ENCODE assay signal across 9 cellular contexts in the genomic region with DNA sequence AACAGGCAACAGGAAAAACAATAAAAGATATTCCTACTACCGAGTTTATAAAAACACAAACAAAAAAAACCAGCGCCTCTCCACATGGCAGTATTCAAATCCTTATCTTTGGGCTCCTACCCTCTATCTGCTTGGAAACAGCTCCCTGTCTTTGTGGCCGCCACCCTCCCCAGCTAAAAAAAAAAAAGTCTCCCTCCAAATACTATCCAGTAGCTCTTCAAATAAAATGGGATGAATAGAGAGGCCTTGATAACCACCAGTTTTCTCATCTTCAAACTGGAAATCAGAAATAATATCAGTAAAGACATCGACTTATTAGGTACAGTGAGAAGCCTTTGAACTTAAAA.
A peak's percentile ranks its signal among the peaks of the same experiment; 100 is the strongest.
DNase-seq lines count a peak whose midpoint lies in the region; ATAC-seq and TF ChIP-seq lines count a peak whose summit lies in the region.
"Had no signal": no experiment of that assay in that cellular context is flagged by ENCODE, and none has a peak within 500 bp of the region (broad histone marks: within the 10 kb centered on the region; RNA-seq: fewer than 3 reads in every experiment).

No MANE protein-coding gene starts in this region.

- H3K9me3 Mint-ChIP-seq in stimulated activated effector memory CD8-positive, alpha-beta T cell treated with anti-CD3 and anti-CD28 coated beads, Interleukin-12 subunit alpha, Interleukin-12 subunit beta, amount 100 ng/mL, for 72 hours, result no peaks in the 10 kb centered on the region
- H3K9me3 Mint-ChIP-seq in activated CD8-positive, alpha-beta T cell treated with anti-CD3 and anti-CD28 coated beads, Interleukin-2, amount 10 ng/mL, durations not matched to agents 7 days and 5 days (ENCODE audit: insufficient read depth), result no peaks in the 10 kb centered on the region

- peak overlapping the region; percentile 76 for H3K9ac ChIP-seq in BLaER1
- no peak overlapping the region for H3K9ac ChIP-seq in parathyroid adenoma

- peaks cover 31% of the 10 kb centered on the region for H3K27me3 Mint-ChIP-seq in activated CD8-positive, alpha-beta T cell treated with anti-CD3 and anti-CD28 coated beads, Interleukin-2, amount 10 ng/mL, durations not matched to agents 7 days and 5 days (ENCODE audit: low read depth)

- no peak overlapping the region for H3K4me3 Mint-ChIP-seq in stimulated activated effector memory CD8-positive, alpha-beta T cell treated with anti-CD3 and anti-CD28 coated beads, Interleukin-12 subunit alpha, Interleukin-12 subunit beta, amount 100 ng/mL, for 72 hours
- H3K4me3 Mint-ChIP-seq in activated CD8-positive, alpha-beta T cell treated with anti-CD3 and anti-CD28 coated beads, Interleukin-2, amount 10 ng/mL, durations not matched to agents 7 days and 5 days, result no peak overlapping the region

- no peaks in the 10 kb centered on the region for H3K36me3 Mint-ChIP-seq in stimulated activated effector memory CD8-positive, alpha-beta T cell treated with anti-CD3 and anti-CD28 coated beads, Interleukin-12 subunit alpha, Interleukin-12 subunit beta, amount 100 ng/mL, for 72 hours
- H3K36me3 Mint-ChIP-seq in activated CD8-positive, alpha-beta T cell treated with anti-CD3 and anti-CD28 coated beads, Interleukin-2, amount 10 ng/mL, durations not matched to agents 7 days and 5 days (ENCODE audit: low read depth), result no peaks in the 10 kb centered on the region

- no peak for ATAC-seq in HG02884 (IDR thresholded peaks at IDR 0.05; ENCODE audit: unreplicated experiment)
- no peak for ATAC-seq in stimulated activated effector memory CD8-positive, alpha-beta T cell treated with anti-CD3 and anti-CD28 coated beads, Interleukin-12 subunit alpha, Interleukin-12 subunit beta, amount 100 ng/mL, for 72 hours
- ATAC-seq in activated CD8-positive, alpha-beta T cell treated with anti-CD3 and anti-CD28 coated beads, Interleukin-2, amount 10 ng/mL, durations not matched to agents 7 days and 5 days, result no peak

- no peaks in the 10 kb centered on the region for H4K20me1 ChIP-seq in BLaER1

- H3K4me1 Mint-ChIP-seq in stimulated activated effector memory CD8-positive, alpha-beta T cell treated with anti-CD3 and anti-CD28 coated beads, Interleukin-12 subunit alpha, Interleukin-12 subunit beta, amount 100 ng/mL, for 72 hours, result peaks cover 14% of the 10 kb centered on the region
- peaks cover 5% of the 10 kb centered on the region for H3K4me1 Mint-ChIP-seq in activated CD8-positive, alpha-beta T cell treated with anti-CD3 and anti-CD28 coated beads, Interleukin-2, amount 10 ng/mL, durations not matched to agents 7 days and 5 days (ENCODE audit: low read depth)

- 61 to 75% methylated on average over 4 of the region's 4 CpGs for WGBS in esophagus squamous epithelium, 2 donors

- H3K4me2 ChIP-seq in BLaER1 (peak overlapping the region; percentile 86), parathyroid adenoma (ENCODE audit: low read length) (peak overlapping the region; percentile 68)

- no peaks in the 10 kb centered on the region for H3K27me3 ChIP-seq in BLaER1
- no peaks in the 10 kb centered on the region for H3K27me3 ChIP-seq in Peyer's patch
- no peaks in the 10 kb centered on the region for H3K27me3 ChIP-seq in esophagus squamous epithelium
- H3K27me3 ChIP-seq in parathyroid adenoma (ENCODE audit: control insufficient read depth, insufficient read depth, low read length), result no peaks in the 10 kb centered on the region

- TF ChIP-seq POLR2A in Peyer's patch (IDR thresholded peaks at IDR 0.05) (no peak), esophagus squamous epithelium (IDR thresholded peaks at IDR 0.05) (no peak)

- POLR2A ChIA-PET in activated CD8-positive, alpha-beta T cell treated with anti-CD3 and anti-CD28 coated beads, Interleukin-2, amount 10 ng/mL, durations not matched to agents 7 days and 5 days (lab: Charles Lee), result no interaction called here

- no peak overlapping the region for H3K4me3 ChIP-seq in BLaER1
- H3K4me3 ChIP-seq in Peyer's patch, result no peak overlapping the region
- H3K4me3 ChIP-seq in esophagus squamous epithelium, result no peak overlapping the region
- no peak overlapping the region for H3K4me3 ChIP-seq in parathyroid adenoma (ENCODE audit: low read depth, low read length)

- H3K27ac ChIP-seq in BLaER1 (peak overlapping the region; percentile 86), Peyer's patch (peak overlapping the region; percentile 71 to 90 (median 76)), esophagus squamous epithelium (peak overlapping the region; percentile 75 to 95 (median 94)), parathyroid adenoma (peak overlapping the region; percentile 97)

- TF ChIP-seq CTCF in Peyer's patch (IDR thresholded peaks at IDR 0.05) (no peak), esophagus squamous epithelium (IDR thresholded peaks at IDR 0.05) (no peak), parathyroid adenoma (IDR thresholded peaks at IDR 0.05) (no peak)

- DNase-seq in Peyer's patch, result no peak
- no peak for DNase-seq in esophagus squamous epithelium (lab: John Stamatoyannopoulos, UW)
- DNase-seq in islet precursor cell, result no peak
- DNase-seq in stimulated activated effector memory CD8-positive, alpha-beta T cell treated with anti-CD3 and anti-CD28 coated beads, Interleukin-12 subunit alpha, Interleukin-12 subunit beta, amount 100 ng/mL, for 72 hours (ENCODE audit: low spot score in 2 of 2), result no peak
- no peak for DNase-seq in activated CD8-positive, alpha-beta T cell treated with anti-CD3 and anti-CD28 coated beads, Interleukin-2, amount 10 ng/mL, durations not matched to agents 7 days and 5 days
- DNase-seq: COR-L47 had no signal

- CTCF ChIA-PET in activated CD8-positive, alpha-beta T cell treated with anti-CD3 and anti-CD28 coated beads, Interleukin-2, amount 10 ng/mL, durations not matched to agents 7 days and 5 days (lab: Charles Lee), result no interaction called here

- H3K27ac Mint-ChIP-seq in stimulated activated effector memory CD8-positive, alpha-beta T cell treated with anti-CD3 and anti-CD28 coated beads, Interleukin-12 subunit alpha, Interleukin-12 subunit beta, amount 100 ng/mL, for 72 hours, result no peak overlapping the region
- H3K27ac Mint-ChIP-seq in activated CD8-positive, alpha-beta T cell treated with anti-CD3 and anti-CD28 coated beads, Interleukin-2, amount 10 ng/mL, durations not matched to agents 7 days and 5 days, result no peak overlapping the region

- H3K9me3 ChIP-seq in BLaER1 (no peaks in the 10 kb centered on the region), Peyer's patch (no peaks in the 10 kb centered on the region), esophagus squamous epithelium (no peaks in the 10 kb centered on the region), parathyroid adenoma (ENCODE audit: control insufficient read depth, low read length) (no peaks in the 10 kb centered on the region)

- peak overlapping the region; percentile 99 for H2AFZ ChIP-seq in parathyroid adenoma

- H3K79me2 ChIP-seq in parathyroid adenoma, result no peaks in the 10 kb centered on the region

- intact Hi-C loops in esophagus squamous epithelium (cut with DNase I), result no loop called here

- H3K36me3 ChIP-seq in BLaER1 (no peaks in the 10 kb centered on the region), Peyer's patch (no peaks in the 10 kb centered on the region), esophagus squamous epithelium (no peaks in the 10 kb centered on the region), parathyroid adenoma (ENCODE audit: control insufficient read depth, insufficient read depth, low read length) (no peaks in the 10 kb centered on the region)

- peaks cover 78% of the 10 kb centered on the region for H3K4me1 ChIP-seq in BLaER1
- peaks cover 0 to 36% (median 0%) of the 10 kb centered on the region in 4 donors for H3K4me1 ChIP-seq in Peyer's patch
- peaks cover 25 to 87% (median 39%) of the 10 kb centered on the region in 3 donors for H3K4me1 ChIP-seq in esophagus squamous epithelium
- peaks cover 35% of the 10 kb centered on the region for H3K4me1 ChIP-seq in parathyroid adenoma
